In genomic region chr1:31138797-31139521, GRCh38 we compare ENCODE assay signal across 1 cellular context.
A peak's percentile ranks its signal among the peaks of the same experiment; 100 is the strongest.
TF ChIP-seq lines count a peak whose summit lies in the region.
"Not testable (repeated sequence)": the region's sequence is repeated elsewhere in the genome, so short reads cannot be mapped to it uniquely, and the experiment has no call there.

No MANE protein-coding gene starts in this region.

TF ChIP-seq in K562, 482 proteins besides CTCF, POLR2A, EP300 and RAD21 (continued from another document and continues in another):
- TF ChIP-seq ZBTB26 (CRISPR knock-in tag; IDR thresholded peaks at IDR 0.05) (0 out of 2 replicates have a peak, but pooled peaks have one; percentile 79), MEF2D (tag; conservative IDR thresholded peaks at IDR 0.05; ENCODE audit: low read depth) (peak; percentile 93), YY1 (IDR thresholded peaks at IDR 0.05; ENCODE audit: borderline replicate concordance in 1 of 3, control insufficient read depth in 1 of 3, extremely low read depth in 1 of 3, insufficient read depth in 3 of 3, insufficient read length in 1 of 3, insufficient replicate concordance in 2 of 3, low read depth in 1 of 3, low read length in 2 of 3) (peak; percentile 24 to 71 (median 38)), MAFG (tag; conservative IDR thresholded peaks at IDR 0.05) (peak; percentile 28; the same call in 1 of the 2 replicates), SMAD3 (CRISPR knock-in tag; conservative IDR thresholded peaks at IDR 0.05) (peak; percentile 76; the same call in 1 of the 2 replicates), NR2C1 (tag; IDR thresholded peaks at IDR 0.05) (peak; percentile 84), DDX20 (tag; IDR thresholded peaks at IDR 0.05; ENCODE audit: low read depth) (peak; percentile 88), GABPA (tag; conservative IDR thresholded peaks at IDR 0.05; ENCODE audit: low read depth) (peak; percentile 27; the same call in 1 of the 2 replicates), ESRRA (IDR thresholded peaks at IDR 0.05; ENCODE audit: borderline replicate concordance, low read depth) (peak; percentile 79), GTF2A2 (tag; IDR thresholded peaks at IDR 0.05) (peak; percentile 93), BCL6 (CRISPR knock-in tag; IDR thresholded peaks at IDR 0.05) (0 out of 2 replicates have a peak, but pooled peaks have one; percentile 64), RFX7 (CRISPR knock-in tag; IDR thresholded peaks at IDR 0.05) (0 out of 2 replicates have a peak, but pooled peaks have one; percentile 54), GMEB1 (CRISPR knock-in tag; IDR thresholded peaks at IDR 0.05) (peak; percentile 30; the same call in 1 of the 2 replicates), IRF9 (tag; IDR thresholded peaks at IDR 0.05) (peak; percentile 97), HBP1 (CRISPR knock-in tag; IDR thresholded peaks at IDR 0.05) (peak; percentile 63; the same call in 1 of the 2 replicates), ZNF239 (CRISPR knock-in tag; IDR thresholded peaks at IDR 0.05) (peak; percentile 39; the same call in 1 of the 2 replicates), ZNF584 (CRISPR knock-in tag; IDR thresholded peaks at IDR 0.05; ENCODE audit: low read depth) (peak; percentile 79; the same call in 1 of the 2 replicates), TSHZ1 (CRISPR knock-in tag; IDR thresholded peaks at IDR 0.05) (0 out of 2 replicates have a peak, but pooled peaks have one; percentile 39), ZNF449 (CRISPR knock-in tag; IDR thresholded peaks at IDR 0.05) (0 out of 2 replicates have a peak, but pooled peaks have one; percentile 38), HIVEP1 (CRISPR knock-in tag; IDR thresholded peaks at IDR 0.05) (0 out of 2 replicates have a peak, but pooled peaks have one; percentile 56), HDAC8 (tag; IDR thresholded peaks at IDR 0.05) (peak; percentile 96), ETV1 (tag; conservative IDR thresholded peaks at IDR 0.05; ENCODE audit: low read depth) (0 out of 2 replicates have a peak, but pooled peaks have one; percentile 8), THRB (CRISPR knock-in tag; conservative IDR thresholded peaks at IDR 0.05) (peak; percentile 82; the same call in 1 of the 2 replicates), ZNF41 (CRISPR knock-in tag; conservative IDR thresholded peaks at IDR 0.05) (peak; percentile 81), BACH1 (tag; IDR thresholded peaks at IDR 0.05) (peak; percentile 74), PYGO2 (tag; IDR thresholded peaks at IDR 0.05) (peak; percentile 97), CREB3 (tag; conservative IDR thresholded peaks at IDR 0.05; ENCODE audit: low read depth) (peak; percentile 95), ZNF589 (CRISPR knock-in tag; IDR thresholded peaks at IDR 0.05; ENCODE audit: low read depth) (peak; percentile 61; the same call in 1 of the 2 replicates), ZNF79 (CRISPR knock-in tag; IDR thresholded peaks at IDR 0.05; ENCODE audit: low read depth) (peak; percentile 39; the same call in 1 of the 2 replicates), DIDO1 (tag; IDR thresholded peaks at IDR 0.05; ENCODE audit: low read depth) (peak; percentile 71; the same call in 1 of the 2 replicates), TEAD1 (CRISPR knock-in tag; IDR thresholded peaks at IDR 0.05) (peak in 1 of 2 experiments; percentile 60; a peak in 1 of 4 replicates), RFX1 (IDR thresholded peaks at IDR 0.05) (peak; percentile 80), OTX1 (CRISPR knock-in tag; IDR thresholded peaks at IDR 0.05) (0 out of 2 replicates have a peak, but pooled peaks have one; percentile 42), ZNF639 (CRISPR knock-in tag; conservative IDR thresholded peaks at IDR 0.05 in 1 of 2, IDR thresholded peaks at IDR 0.05 in 1 of 2) (peak in 1 of 2 experiments; percentile 93; a peak in 2 of 4 replicates), ILK (tag; IDR thresholded peaks at IDR 0.05; ENCODE audit: borderline replicate concordance, low read depth) (peak; percentile 67; the same call in 1 of the 2 replicates), ZNF197 (CRISPR knock-in tag; IDR thresholded peaks at IDR 0.05; ENCODE audit: low read depth) (peak; percentile 86), CXXC5 (CRISPR knock-in tag; IDR thresholded peaks at IDR 0.05) (peak; percentile 44), ZNF583 (CRISPR knock-in tag; IDR thresholded peaks at IDR 0.05) (0 out of 2 replicates have a peak, but pooled peaks have one; percentile 29), ZNF592 (IDR thresholded peaks at IDR 0.05) (peak; percentile 97)
- TF ChIP-seq NR2C1 (IDR thresholded peaks at IDR 0.05), result not testable (repeated sequence)
